Comparison of ENCODE assay signal across 20 cellular contexts in genomic region chr2:171626949-171627348, GRCh38.
DNase-seq lines count a peak whose midpoint lies in the region; ATAC-seq lines count a peak whose summit lies in the region.
"Had no signal": no experiment of that assay in that cellular context is flagged by ENCODE, and none has a peak within 500 bp of the region (broad histone marks: within the 10 kb centered on the region; RNA-seq: fewer than 3 reads in every experiment).

No MANE protein-coding gene starts in this region.

- intact Hi-C loops in cardiac septum (cut with DNase I) (no loop called here), left ventricle myocardium superior (cut with micrococcal nuclease) (no loop called here)

- ATAC-seq in HG02973 (IDR thresholded peaks at IDR 0.05; ENCODE audit: unreplicated experiment) (no peak), left ventricle myocardium superior (no peak)
- ATAC-seq: GM12878, HCT116 had no signal

- DNase-seq in DMS53 (lab: John Stamatoyannopoulos, UW) (peak; percentile 30), DMS53 treated with DMSO at 0.1 percent for 48 hours (lab: John Stamatoyannopoulos, UW; ENCODE audit: unreplicated experiment) (no peak), NAMALWA (ENCODE audit: low spot score) (peak; percentile 16), OCI-M1 (lab: John Stamatoyannopoulos, UW) (peak; percentile 13), AG20443 (ENCODE audit: low spot score) (no peak), cardiac septum (ENCODE audit: low spot score) (no peak), left ventricle myocardium superior (no peak)
- DNase-seq: AML-193; BE2C; CD4-positive, alpha-beta T cell; CD8-positive, alpha-beta memory T cell; DMS 273 treated with DMSO at 0.1 percent for 48 hours; DND-41; GDM1; GM23248; H9; HFFc6 had no signal

Comparison
In these comparisons a context has a peak if more than half of its experiments do, and no peak if none do; other contexts are left out.
1. DNase-seq: peak in DMS53 (single experiment), NAMALWA (single experiment) and OCI-M1 (single experiment); none in DMS53 treated with DMSO at 0.1 percent for 48 hours (single experiment), AG20443 (single experiment), cardiac septum (single experiment) and left ventricle myocardium superior (single experiment).